Comparison of ENCODE assay signal across 19 cellular contexts in the genomic region with DNA sequence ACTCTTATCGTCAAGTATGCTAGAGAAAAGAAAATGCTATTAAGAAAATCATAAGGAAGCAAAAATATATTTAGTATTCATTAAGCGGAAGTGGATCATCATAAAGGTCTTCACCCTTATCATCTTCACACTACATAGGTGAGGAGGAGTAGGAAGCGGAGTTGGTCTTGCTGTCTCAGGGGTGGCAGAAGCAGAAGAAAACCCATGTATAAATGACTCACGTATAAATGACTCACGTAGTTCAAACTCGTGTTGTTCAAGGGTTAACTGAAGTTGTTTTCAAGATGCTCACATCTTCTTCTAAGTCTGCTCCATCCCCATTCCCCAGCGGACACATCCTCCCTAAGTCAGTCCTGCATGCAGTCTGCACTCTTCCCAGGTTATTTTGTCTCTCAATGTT.
DNase-seq lines count a peak whose midpoint lies in the region; ATAC-seq, FAIRE-seq and TF ChIP-seq lines count a peak whose summit lies in the region.
"Had no signal": no experiment of that assay in that cellular context is flagged by ENCODE, and none has a peak within 500 bp of the region (broad histone marks: within the 10 kb centered on the region; RNA-seq: fewer than 3 reads in every experiment).

No MANE protein-coding gene starts in this region.

- no peaks in the 10 kb centered on the region for H3K27me3 Mint-ChIP-seq in activated T-cell treated with anti-CD3 and anti-CD28 coated beads, Interleukin-2, amount 50 U/mL, for 72 hours (ENCODE audit: low read depth)
- H3K27me3 Mint-ChIP-seq in activated B cell treated with CpG ODN at 0.5 μM for 24 hours: no peaks in the 10 kb centered on the region

- no peaks in the 10 kb centered on the region for H3K27me3 ChIP-seq in GM12878 (replicated peaks in 1 of 2; ENCODE audit: control insufficient read depth in 2 of 2, insufficient read depth in 2 of 2, low read length in 1 of 2)
- H3K27me3 ChIP-seq: BE2C, Peyer's patch had no signal

- peak overlapping the region; percentile 47 for H3K27ac Mint-ChIP-seq in activated T-cell treated with anti-CD3 and anti-CD28 coated beads, Interleukin-2, amount 50 U/mL, for 72 hours
- peak overlapping the region; percentile 70 for H3K27ac Mint-ChIP-seq in activated B cell treated with CpG ODN at 0.5 μM for 24 hours

- H3K27ac ChIP-seq in GM12878 (ENCODE audit: control insufficient read depth, insufficient read depth): no peak overlapping the region; the same call in 1 of the 2 replicates
- H3K27ac ChIP-seq: GM23248, Peyer's patch had no signal

- no peaks in the 10 kb centered on the region; the same call in 2 of the 3 replicates for H3K9me3 ChIP-seq in GM12878 (replicated peaks; ENCODE audit: control insufficient read depth, insufficient read depth, low read length)
- H3K9me3 ChIP-seq: BE2C, HAP-1, Peyer's patch had no signal

- CTCF ChIA-PET in activated B cell treated with CpG ODN at 0.5 μM for 24 hours (lab: Charles Lee) (interaction anchor here (1.0 kb wide), 1 partner anchor 217 kb away, joined by 3 read pairs; no protein-coding TSS in a partner anchor), GM12878 (lab: Yijun Ruan, JAX) (interaction anchor here (1.4 kb wide), 1 partner anchor 187 kb away, joined by 3 read pairs; no protein-coding TSS in a partner anchor)

- BruUV-seq in GM12878 (replicated peaks; lab: Mats Ljungman, UMichigan): no TSS peak

- H3K79me2 ChIP-seq in GM12878 (ENCODE audit: control insufficient read depth, insufficient read depth, low read length): peaks cover 40% of the 10 kb centered on the region

- 95% methylated on average over 7 of the region's 7 CpGs for WGBS in GM12878 (ENCODE audit: insufficient coverage, insufficient replicate concordance, low lambda C conversion rate, missing lambda C conversion rate)

- intact Hi-C loops in activated B cell treated with CpG ODN at 0.5 μM for 24 hours (cut with micrococcal nuclease): no loop called here
- intact Hi-C loops in GM12878 (cut with micrococcal nuclease; ENCODE audit: unreplicated experiment): no loop called here

- peaks cover 66% of the 10 kb centered on the region for H3K4me1 Mint-ChIP-seq in activated T-cell treated with anti-CD3 and anti-CD28 coated beads, Interleukin-2, amount 50 U/mL, for 72 hours (ENCODE audit: low read depth)
- peaks cover 24% of the 10 kb centered on the region for H3K4me1 Mint-ChIP-seq in activated B cell treated with CpG ODN at 0.5 μM for 24 hours

- no peak overlapping the region for H3K4me3 ChIP-seq in GM12878
- H3K4me3 ChIP-seq: GM23248, HAP-1, Peyer's patch had no signal

- H3K36me3 ChIP-seq in GM12878 (ENCODE audit: control insufficient read depth in 2 of 2, insufficient read depth in 2 of 2, low read length in 1 of 2): peaks cover 12 to 26% of the 10 kb centered on the region in 2 experiments; a peak in 3 of 4 replicates
- H3K36me3 ChIP-seq: Peyer's patch had no signal

- H3K4me2 ChIP-seq in GM12878 (ENCODE audit: control insufficient read depth, insufficient read depth): no peak overlapping the region

- TF ChIP-seq RAD21 in GM12878 (IDR thresholded peaks at IDR 0.05; ENCODE audit: insufficient read depth, low read depth, low read length): no peak

- in situ Hi-C loops in GM12878 (cut with MboI): no loop called here

- TF ChIP-seq POLR2A in GM12878 (IDR thresholded peaks at IDR 0.05; ENCODE audit: low read depth, low read length): no peak

- H3K9ac ChIP-seq in GM12878 (ENCODE audit: control insufficient read depth, insufficient read depth, low read length): no peak overlapping the region
- H3K9ac ChIP-seq: GM23248 had no signal

- peaks cover 5 to 8% of the 10 kb centered on the region in 2 donors for H3K36me3 Mint-ChIP-seq in activated T-cell treated with anti-CD3 and anti-CD28 coated beads, Interleukin-2, amount 50 U/mL, for 72 hours (ENCODE audit: insufficient read depth in 2 of 2)
- peaks cover 6% of the 10 kb centered on the region for H3K36me3 Mint-ChIP-seq in activated B cell treated with CpG ODN at 0.5 μM for 24 hours (ENCODE audit: low read depth)

- DNase-seq in activated T-cell treated with anti-CD3 and anti-CD28 coated beads, Interleukin-2, amount 50 U/mL, for 72 hours: no peak
- DNase-seq in activated T-cell treated with anti-CD3 and anti-CD28 coated beads for 4 hours: no peak
- no peak for DNase-seq in activated B cell treated with CpG ODN at 0.5 μM for 24 hours
- no peak for DNase-seq in GM12878 (ENCODE audit: low read depth, low spot score)
- no peak for DNase-seq in stimulated activated naive CD8-positive, alpha-beta T cell treated with anti-CD3 and anti-CD28 coated beads, Interleukin-15, Interleukin-2, amounts not matched to agents 100 U/mL and 50 U/mL, for 24 hours
- DNase-seq in DMS53 (lab: John Stamatoyannopoulos, UW): no peak
- DNase-seq: BE2C; CD4-positive, CD25-positive, alpha-beta regulatory T cell; DMS79; GM23248; KBM-7; MM.1S; NCI-H1105; NCI-H2081; NCI-H2171; NCI-H526; Peyer's patch had no signal

- TF ChIP-seq EP300 in GM12878 (IDR thresholded peaks at IDR 0.05; ENCODE audit: borderline replicate concordance in 1 of 2, control insufficient read depth in 1 of 2, low read depth in 2 of 2, low read length in 2 of 2): no peak

- peaks cover 4% of the 10 kb centered on the region; the same call in 1 of the 2 replicates for H4K20me1 ChIP-seq in GM12878 (ENCODE audit: control insufficient read depth, insufficient read depth)

- SMC1A ChIA-PET in GM12878 (lab: Charles Lee; ENCODE audit: uncharacterized antibody, unreplicated experiment): interaction anchor here (1.0 to 1.4 kb wide), 2 partner anchors 19 to 22 kb away, joined by 3 read pairs; no protein-coding TSS in a partner anchor

- FAIRE-seq in GM12878 (lab: Jason Lieb, UNC): no peak

- peak; percentile 65 to 73 for ATAC-seq in activated T-cell treated with anti-CD3 and anti-CD28 coated beads, Interleukin-2, amount 50 U/mL, for 72 hours (replicated peaks in 1 of 2)
- ATAC-seq in activated B cell treated with CpG ODN at 0.5 μM for 24 hours (ENCODE audit: low read depth) (no peak), GM12878 (no peak), GM21390 (IDR thresholded peaks at IDR 0.05; ENCODE audit: unreplicated experiment) (no peak)
- ATAC-seq in stimulated activated naive CD8-positive, alpha-beta T cell treated with anti-CD3 and anti-CD28 coated beads, Interleukin-15, Interleukin-2, amounts not matched to agents 100 U/mL and 50 U/mL, for 24 hours: peak; percentile 58

- H3K4me3 Mint-ChIP-seq in activated T-cell treated with anti-CD3 and anti-CD28 coated beads, Interleukin-2, amount 50 U/mL, for 72 hours: no peak overlapping the region
- H3K4me3 Mint-ChIP-seq in activated B cell treated with CpG ODN at 0.5 μM for 24 hours: no peak overlapping the region
- H3K4me3 Mint-ChIP-seq: CD4-positive, CD25-positive, alpha-beta regulatory T cell had no signal

- POLR2A ChIA-PET in activated B cell treated with CpG ODN at 0.5 μM for 24 hours (lab: Charles Lee): no interaction called here
- POLR2A ChIA-PET in GM12878 (lab: Charles Lee): no interaction called here

- no peak for TF ChIP-seq CTCF in activated B cell treated with CpG ODN at 0.5 μM for 24 hours (IDR thresholded peaks at IDR 0.05)
- no peak for TF ChIP-seq CTCF in GM12878 (IDR thresholded peaks at IDR 0.05 in 2 of 3, conservative IDR thresholded peaks at IDR 0.05 in 1 of 3; ENCODE audit: control insufficient read depth in 2 of 3, extremely low read depth in 1 of 3, insufficient read depth in 1 of 3, low read depth in 3 of 3, low read length in 3 of 3)

- RAD21 ChIA-PET in GM12878 (lab: Charles Lee; ENCODE audit: unreplicated experiment): interaction anchor here (0.9 to 1.2 kb wide), 3 partner anchors 10 to 98 kb away, joined by 3 to 5 read pairs (median 3); partner anchors contain the start of gene SFMBT2

- H2AFZ ChIP-seq in GM12878 (ENCODE audit: control insufficient read depth, low read depth, low read length): no peak overlapping the region
- H2AFZ ChIP-seq: GM23248 had no signal

- H3K4me1 ChIP-seq in GM12878 (ENCODE audit: control insufficient read depth, insufficient read depth, low read length): peaks cover 9% of the 10 kb centered on the region
- H3K4me1 ChIP-seq: Peyer's patch had no signal

- peaks cover 0 to 1% of the 10 kb centered on the region in 2 donors for H3K9me3 Mint-ChIP-seq in activated T-cell treated with anti-CD3 and anti-CD28 coated beads, Interleukin-2, amount 50 U/mL, for 72 hours
- peaks cover 9% of the 10 kb centered on the region for H3K9me3 Mint-ChIP-seq in activated B cell treated with CpG ODN at 0.5 μM for 24 hours

TF ChIP-seq in GM12878, 131 proteins besides CTCF, POLR2A, EP300 and RAD21:
- TF ChIP-seq GATAD2B (conservative IDR thresholded peaks at IDR 0.05; ENCODE audit: low read depth): no peak
- 0 out of 2 replicates have a peak, but pooled peaks have one; percentile 30 for TF ChIP-seq MLLT1 (IDR thresholded peaks at IDR 0.05)
- no peak for TF ChIP-seq IRF4 (IDR thresholded peaks at IDR 0.05; ENCODE audit: low read depth, low read length)

Comparison
In these comparisons a context has a peak if more than half of its experiments do, and no peak if none do; other contexts are left out.
1. ATAC-seq: peak in activated T-cell treated with anti-CD3 and anti-CD28 coated beads, Interleukin-2, amount 50 U/mL, for 72 hours (2 of 2) and stimulated activated naive CD8-positive, alpha-beta T cell treated with anti-CD3 and anti-CD28 coated beads, Interleukin-15, Interleukin-2, amounts not matched to agents 100 U/mL and 50 U/mL, for 24 hours (single experiment); none in activated B cell treated with CpG ODN at 0.5 μM for 24 hours (single experiment), GM12878 (single experiment) and GM21390 (single experiment).